In genomic region chr2:42810126-42810970, GRCh38 we compare ENCODE assay signal across 8 cellular contexts. TPM values are rescaled to one million over a fixed set of nuclear protein-coding genes. Genes with fewer than 3 reads are reported as not detected.
A peak's percentile ranks its signal among the peaks of the same experiment; 100 is the strongest.
DNase-seq lines count a peak whose midpoint lies in the region; ATAC-seq and TF ChIP-seq lines count a peak whose summit lies in the region.

No MANE protein-coding gene starts in this region.

- peaks cover 14% of the 10 kb centered on the region for H3K4me1 Mint-ChIP-seq in activated naive CD4-positive, alpha-beta T cell treated with anti-CD3 and anti-CD28 coated beads, Interleukin-2, amount 50 U/mL, for 24 hours
- H3K4me1 Mint-ChIP-seq in osteocyte (ENCODE audit: unreplicated experiment): peaks cover 22% of the 10 kb centered on the region

- TF ChIP-seq POLR2A in NB4 (IDR thresholded peaks at IDR 0.05; ENCODE audit: extremely low read depth, insufficient read length): peak; percentile 43

- H3K4me3 ChIP-seq in GM08714 (ENCODE audit: low read length) (peak overlapping the region; percentile 52; the same call in 1 of the 2 replicates), NB4 (ENCODE audit: low read depth, low read length) (peak overlapping the region; percentile 65), thymus (ENCODE audit: low read length) (peak overlapping the region; percentile 65)

- peak overlapping the region; percentile 98 for H3K27ac ChIP-seq in thymus (ENCODE audit: low read depth)

- peak; percentile 97 for DNase-seq in NB4 (ENCODE audit: low read depth)
- DNase-seq in SK-N-DZ (ENCODE audit: low spot score): peak; percentile 96
- DNase-seq in glomerular visceral epithelial cell (ENCODE audit: extremely low spot score): peak; percentile 93
- peak; percentile 98 for DNase-seq in osteocyte (ENCODE audit: extremely low spot score, unreplicated experiment)

- no peaks in the 10 kb centered on the region for H3K9me3 ChIP-seq in thymus (ENCODE audit: control insufficient read depth)

- no peaks in the 10 kb centered on the region for H3K36me3 Mint-ChIP-seq in activated naive CD4-positive, alpha-beta T cell treated with anti-CD3 and anti-CD28 coated beads, Interleukin-2, amount 50 U/mL, for 24 hours
- no peaks in the 10 kb centered on the region for H3K36me3 Mint-ChIP-seq in osteocyte (ENCODE audit: unreplicated experiment)

- ATAC-seq in HG02571 (IDR thresholded peaks at IDR 0.05; ENCODE audit: unreplicated experiment): peak; percentile 73

- no peaks in the 10 kb centered on the region for H3K27me3 ChIP-seq in thymus (ENCODE audit: control insufficient read depth, insufficient read depth)

- under 1% methylated on average over 83 of the region's 83 CpGs for WGBS in thymus

- peaks cover 5% of the 10 kb centered on the region for H3K4me1 ChIP-seq in thymus (ENCODE audit: control insufficient read depth, insufficient read depth, low read length)

- no peaks in the 10 kb centered on the region for H3K9me3 Mint-ChIP-seq in activated naive CD4-positive, alpha-beta T cell treated with anti-CD3 and anti-CD28 coated beads, Interleukin-2, amount 50 U/mL, for 24 hours
- H3K9me3 Mint-ChIP-seq in osteocyte (ENCODE audit: unreplicated experiment): no peaks in the 10 kb centered on the region

- H3K27ac Mint-ChIP-seq in activated naive CD4-positive, alpha-beta T cell treated with anti-CD3 and anti-CD28 coated beads, Interleukin-2, amount 50 U/mL, for 24 hours: peak overlapping the region; percentile 98
- H3K27ac Mint-ChIP-seq in osteocyte (ENCODE audit: unreplicated experiment): peak overlapping the region; percentile 96

- TF ChIP-seq CTCF in NB4 (IDR thresholded peaks at IDR 0.05; ENCODE audit: low read depth, low read length) (no peak), osteocyte (IDR thresholded peaks at IDR 0.05) (peak; percentile 20)

- H3K36me3 ChIP-seq in thymus (ENCODE audit: control insufficient read depth, insufficient read depth): no peaks in the 10 kb centered on the region

- peak overlapping the region; percentile 92 for H3K4me3 Mint-ChIP-seq in activated naive CD4-positive, alpha-beta T cell treated with anti-CD3 and anti-CD28 coated beads, Interleukin-2, amount 50 U/mL, for 24 hours
- peak overlapping the region; percentile 80 for H3K4me3 Mint-ChIP-seq in osteocyte (ENCODE audit: unreplicated experiment)

- H3K27me3 Mint-ChIP-seq in activated naive CD4-positive, alpha-beta T cell treated with anti-CD3 and anti-CD28 coated beads, Interleukin-2, amount 50 U/mL, for 24 hours: no peaks in the 10 kb centered on the region
- no peaks in the 10 kb centered on the region for H3K27me3 Mint-ChIP-seq in osteocyte (ENCODE audit: unreplicated experiment)

RNA-seq across cellular contexts. Expression of gene HAAO, which starts 18.0 kb away (rescaled TPM):
- not detected in 2 replicates for polyA plus RNA-seq in SK-N-DZ (2014; cell fraction: cytosol; rRNA removed)
- not detected in 2 replicates for polyA plus RNA-seq in SK-N-DZ (2014; cell fraction: nucleus; rRNA removed)
- 0.73 and 1.1 TPM in 2 replicates for total RNA-seq in osteocyte
- polyA plus RNA-seq in thymus: 6.2 TPM

RNA-seq across cellular contexts. Expression of gene OXER1, which starts 46.4 kb away (rescaled TPM):
- not detected in 2 replicates for polyA plus RNA-seq in SK-N-DZ (2014; cell fraction: cytosol; rRNA removed)
- polyA plus RNA-seq in SK-N-DZ (2014; cell fraction: nucleus; rRNA removed): not detected in 2 replicates
- total RNA-seq in osteocyte: not detected in 2 replicates
- polyA plus RNA-seq in thymus: 3.4 TPM

Comparison
In these comparisons a context has a peak if more than half of its experiments do, and no peak if none do; other contexts are left out.
1. Peak in every context shown above with its lines: DNase-seq, ATAC-seq, H3K4me3 ChIP-seq and H3K27ac ChIP-seq.